ENCODE assay signal across 8 cellular contexts in genomic region chr1:147243228-147243685, GRCh38. TPM values are rescaled to one million over a fixed set of nuclear protein-coding genes. Genes with fewer than 3 reads are reported as not detected.
DNase-seq lines count a peak whose midpoint lies in the region; ATAC-seq, FAIRE-seq and TF ChIP-seq lines count a peak whose summit lies in the region.

No MANE protein-coding gene starts in this region.

- RAD21 ChIA-PET in GM12878 (lab: Charles Lee; ENCODE audit: unreplicated experiment), result interaction anchor here (0.8 to 3.1 kb wide), 6 partner anchors 10 to 74 kb away, joined by 4 to 11 read pairs (median 6); partner anchors contain the start of genes FMO5 and PRKAB2

- H3K9ac ChIP-seq in GM12878 (ENCODE audit: control insufficient read depth, insufficient read depth, low read length) (peak overlapping the region; percentile 80), smooth muscle cell (ENCODE audit: low read depth) (peak overlapping the region; percentile 90)

- BruUV-seq in GM12878 (replicated peaks; lab: Mats Ljungman, UMichigan), result no TSS peak

- TF ChIP-seq EP300 in GM12878 (IDR thresholded peaks at IDR 0.05; ENCODE audit: borderline replicate concordance in 1 of 2, control insufficient read depth in 1 of 2, low read depth in 2 of 2, low read length in 2 of 2), result 0 out of 4 replicates have a peak, but pooled peaks have one; percentile 2 to 26

- SMC1A ChIA-PET in GM12878 (lab: Charles Lee; ENCODE audit: uncharacterized antibody, unreplicated experiment), result interaction anchor here (0.7 to 2.6 kb wide), 6 partner anchors 11 to 159 kb away, joined by 3 to 12 read pairs (median 4); no protein-coding TSS in a partner anchor

- WGBS in GM12878 (ENCODE audit: insufficient coverage, insufficient replicate concordance, low lambda C conversion rate, missing lambda C conversion rate), result 1% methylated on average over 30 of the region's 30 CpGs
- WGBS in smooth muscle cell (ENCODE audit: low lambda C conversion rate), result 2% methylated on average over 30 of the region's 30 CpGs

- peaks cover 53% of the 10 kb centered on the region for H3K79me2 ChIP-seq in GM12878 (ENCODE audit: control insufficient read depth, insufficient read depth, low read length)
- peaks cover 49% of the 10 kb centered on the region for H3K79me2 ChIP-seq in smooth muscle cell (ENCODE audit: low read depth)

- H3K4me3 ChIP-seq in GM12878 (peak overlapping the region; percentile 76), iPS-18c (ENCODE audit: insufficient read depth, low read depth, low read length) (peak overlapping the region; percentile 96), smooth muscle cell (peak overlapping the region; percentile 94)

- H3K27me3 ChIP-seq in GM12878 (replicated peaks in 1 of 2; ENCODE audit: control insufficient read depth in 2 of 2, insufficient read depth in 2 of 2, low read length in 1 of 2) (no peaks in the 10 kb centered on the region), smooth muscle cell (ENCODE audit: low read depth) (no peaks in the 10 kb centered on the region)

- CTCF ChIA-PET in GM12878 (lab: Yijun Ruan, JAX), result interaction anchor here (0.6 to 3.9 kb wide), 11 partner anchors 9 to 603 kb away, joined by 3 to 54 read pairs (median 4); partner anchors contain the start of gene PRKAB2

- H2AFZ ChIP-seq in GM12878 (ENCODE audit: control insufficient read depth, low read depth, low read length) (peak overlapping the region; percentile 86), smooth muscle cell (ENCODE audit: low read depth) (peak overlapping the region; percentile 97)

- H3K4me2 ChIP-seq in GM12878 (ENCODE audit: control insufficient read depth, insufficient read depth), result peak overlapping the region; percentile 75
- H3K4me2 ChIP-seq in smooth muscle cell, result peak overlapping the region; percentile 90

- H4K20me1 ChIP-seq in GM12878 (ENCODE audit: control insufficient read depth, insufficient read depth), result no peaks in the 10 kb centered on the region
- H4K20me1 ChIP-seq in smooth muscle cell (ENCODE audit: low read depth), result peaks cover 37% of the 10 kb centered on the region

- in situ Hi-C loops in GM12878 (cut with MboI), result no loop called here

- H3K36me3 ChIP-seq in GM12878 (ENCODE audit: control insufficient read depth in 2 of 2, insufficient read depth in 2 of 2, low read length in 1 of 2) (no peaks in the 10 kb centered on the region), smooth muscle cell (ENCODE audit: low read depth) (no peaks in the 10 kb centered on the region)

- H3F3A ChIP-seq in smooth muscle cell (ENCODE audit: low read depth), result no peaks in the 10 kb centered on the region

- no peak for TF ChIP-seq CTCF in GM12878 (IDR thresholded peaks at IDR 0.05 in 2 of 3, conservative IDR thresholded peaks at IDR 0.05 in 1 of 3; ENCODE audit: control insufficient read depth in 2 of 3, extremely low read depth in 1 of 3, insufficient read depth in 1 of 3, low read depth in 3 of 3, low read length in 3 of 3)
- no peak for TF ChIP-seq CTCF in smooth muscle cell (IDR thresholded peaks at IDR 0.05; ENCODE audit: borderline replicate concordance, insufficient read depth, poor library complexity, severe bottlenecking)

- DNase-seq in activated effector memory CD4-positive, alpha-beta T cell treated with anti-CD3 and anti-CD28 coated beads, Interleukin-2, amount 50 U/mL, for 16 hours, result peak; percentile 75
- DNase-seq in activated effector memory CD4-positive, alpha-beta T cell treated with Interleukin-2 at 50 U/mL for 16 hours, result no peak
- DNase-seq in NCI-H748 treated with DMSO at 0.1 percent for 48 hours (lab: John Stamatoyannopoulos, UW) (peak; percentile 63), GM12878 (ENCODE audit: low read depth, low spot score) (no peak), smooth muscle cell (lab: John Stamatoyannopoulos, UW; ENCODE audit: unreplicated experiment) (no peak), SHP77 treated with DMSO at 0.1 percent for 48 hours (lab: John Stamatoyannopoulos, UW) (no peak)

- no peaks in the 10 kb centered on the region for H3K9me3 ChIP-seq in GM12878 (replicated peaks; ENCODE audit: control insufficient read depth, insufficient read depth, low read length)
- no peaks in the 10 kb centered on the region for H3K9me3 ChIP-seq in iPS-18c (ENCODE audit: control insufficient read depth, insufficient read depth, low read length)
- no peaks in the 10 kb centered on the region for H3K9me3 ChIP-seq in smooth muscle cell (replicated peaks; ENCODE audit: low read depth)

- no peak for TF ChIP-seq POLR2A in GM12878 (IDR thresholded peaks at IDR 0.05; ENCODE audit: low read depth, low read length)

- H3K27ac ChIP-seq in GM12878 (ENCODE audit: control insufficient read depth, insufficient read depth) (peak overlapping the region; percentile 70), smooth muscle cell (ENCODE audit: low read depth) (peak overlapping the region; percentile 73)

- H3K4me1 ChIP-seq in GM12878 (ENCODE audit: control insufficient read depth, insufficient read depth, low read length), result peaks cover 17% of the 10 kb centered on the region
- H3K4me1 ChIP-seq in smooth muscle cell (ENCODE audit: low read depth), result peaks cover 17% of the 10 kb centered on the region

- TF ChIP-seq RAD21 in GM12878 (IDR thresholded peaks at IDR 0.05; ENCODE audit: insufficient read depth, low read depth, low read length), result no peak

- no peak for FAIRE-seq in GM12878 (lab: Jason Lieb, UNC)

- intact Hi-C loops in GM12878 (cut with micrococcal nuclease; ENCODE audit: unreplicated experiment), result loop anchor here (2.0 kb wide), 1 partner anchor 158 kb away; no protein-coding TSS in a partner anchor

- ATAC-seq in HG02870 (IDR thresholded peaks at IDR 0.05; ENCODE audit: unreplicated experiment) (peak; percentile 9), GM12878 (peak; percentile 32)

- POLR2A ChIA-PET in GM12878 (lab: Charles Lee), result interaction anchor here (1.2 to 1.6 kb wide), 2 partner anchors 74 to 158 kb away, joined by 3 to 4 read pairs; no protein-coding TSS in a partner anchor

TF ChIP-seq in GM12878, 131 proteins besides CTCF, POLR2A, EP300 and RAD21 (continues in another document):
- 0 out of 4 replicates have a peak, but pooled peaks of 1 of the 2 experiments have one; percentile 17 for TF ChIP-seq IKZF2 (IDR thresholded peaks at IDR 0.05)
- TF ChIP-seq TARDBP (IDR thresholded peaks at IDR 0.05; ENCODE audit: borderline replicate concordance), result no peak
- TF ChIP-seq RFX5 (IDR thresholded peaks at IDR 0.05; ENCODE audit: low read depth, low read length), result no peak
- 0 out of 2 replicates have a peak, but pooled peaks have one; percentile 9 for TF ChIP-seq ASH2L (IDR thresholded peaks at IDR 0.05; ENCODE audit: borderline replicate concordance, low read depth)
- TF ChIP-seq MLLT1 (IDR thresholded peaks at IDR 0.05), result 0 out of 2 replicates have a peak, but pooled peaks have one; percentile 43

RNA-seq across cellular contexts. Expression of gene CHD1L, which starts 0.8 kb away (rescaled TPM):
- total RNA-seq in GM12878 (2013; cell fraction: nucleolus; rRNA removed), result 37.1 and 43.8 TPM in 2 replicates
- total RNA-seq in GM12878 (2014; rRNA removed) (39.3 and 42.1 TPM in 2 replicates), GM12878 (2014; rRNA removed; fragmentation: Illumina TruSeq; extraction: Trizol) (47.4 and 48.1 TPM in 2 replicates), GM12878 (2021) (45.7 and 54.2 TPM in 2 replicates), smooth muscle cell (32.7 and 37.6 TPM in 2 replicates)
- polyA plus RNA-seq in GM12878 (2011; ENCODE audit: low read depth), result 19.4 TPM
- polyA plus RNA-seq in GM12878 (2011; rRNA removed) (44.1 and 65.4 TPM in 2 replicates), GM12878 (2014; fragmentation: Illumina TruSeq; extraction: Trizol) (46.1 and 59.1 TPM in 2 replicates), GM12878 (2014; fragmentation: Nextera tagmentation; extraction: Ambion mirVana) (10 to 100 TPM; 21.2 to 33.0 TPM), GM12878 (2014; rRNA removed) (35.2 and 43.2 TPM in 2 replicates), GM12878 (2016; fragmentation: Nextera tagmentation; extraction: Ambion mirVana) (10 to 100 TPM; 44.8 to 50.8 TPM), smooth muscle cell (25.0 and 27.1 TPM in 2 replicates)
- polyA plus RNA-seq in GM12878 (2011; cell fraction: cytosol; rRNA removed), result 21.6 and 23.3 TPM in 2 replicates
- polyA plus RNA-seq in GM12878 (2011; cell fraction: nucleus; rRNA removed), result 43.5 and 43.6 TPM in 2 replicates
- 22.1 and 27.6 TPM in 2 replicates for polyA plus RNA-seq in GM12878 (2012)
- 27.6 and 28.6 TPM in 2 replicates for polyA minus RNA-seq in GM12878 (2011; rRNA and poly(A)+ RNA removed)
- 8.4 and 10.8 TPM in 2 replicates for polyA minus RNA-seq in GM12878 (2011; cell fraction: cytosol; rRNA and poly(A)+ RNA removed)
- 15.4 and 18.2 TPM in 2 replicates for polyA minus RNA-seq in GM12878 (2011; cell fraction: nucleus; rRNA and poly(A)+ RNA removed)

RNA-seq across cellular contexts. Expression of gene FMO5, which starts 18.1 kb away (rescaled TPM):
- 0.37 and 0.52 TPM in 2 replicates for total RNA-seq in GM12878 (2013; cell fraction: nucleolus; rRNA removed)
- total RNA-seq in GM12878 (2014; rRNA removed), result 0.28 and 0.33 TPM in 2 replicates
- total RNA-seq in GM12878 (2014; rRNA removed; fragmentation: Illumina TruSeq; extraction: Trizol), result 0.18 and 0.22 TPM in 2 replicates
- 0.10 and 0.24 TPM in 2 replicates for total RNA-seq in GM12878 (2021)
- polyA plus RNA-seq in GM12878 (2011; ENCODE audit: low read depth), result 0.41 TPM
- 0.07 and 0.17 TPM in 2 replicates for polyA plus RNA-seq in GM12878 (2011; rRNA removed)
- polyA plus RNA-seq in GM12878 (2011; cell fraction: cytosol; rRNA removed), result 0.07 and 0.13 TPM in 2 replicates
- 0.12 TPM in 1 of 2 replicates, not detected in the other for polyA plus RNA-seq in GM12878 (2011; cell fraction: nucleus; rRNA removed)
- 0.30 and 0.46 TPM in 2 replicates for polyA plus RNA-seq in GM12878 (2012)
- polyA plus RNA-seq in GM12878 (2014; fragmentation: Illumina TruSeq; extraction: Trizol), result 0.16 and 1.1 TPM in 2 replicates
- polyA plus RNA-seq in GM12878 (2014; fragmentation: Nextera tagmentation; extraction: Ambion mirVana), result under 1 TPM; 0.05 to 0.24 TPM
- polyA plus RNA-seq in GM12878 (2014; rRNA removed), result 0.03 and 0.09 TPM in 2 replicates
- under 1 TPM; 0.51 to 0.58 TPM for polyA plus RNA-seq in GM12878 (2016; fragmentation: Nextera tagmentation; extraction: Ambion mirVana)
- not detected in 2 replicates for polyA minus RNA-seq in GM12878 (2011; rRNA and poly(A)+ RNA removed)
- not detected in 2 replicates for polyA minus RNA-seq in GM12878 (2011; cell fraction: cytosol; rRNA and poly(A)+ RNA removed)
- polyA minus RNA-seq in GM12878 (2011; cell fraction: nucleus; rRNA and poly(A)+ RNA removed), result 0.19 TPM in 1 of 2 replicates, not detected in the other
- 1.3 and 1.9 TPM in 2 replicates for total RNA-seq in smooth muscle cell
- 0.43 and 0.49 TPM in 2 replicates for polyA plus RNA-seq in smooth muscle cell

Comparison
In these comparisons a context has a peak if more than half of its experiments do, and no peak if none do; other contexts are left out.
1. DNase-seq: peak in activated effector memory CD4-positive, alpha-beta T cell treated with anti-CD3 and anti-CD28 coated beads, Interleukin-2, amount 50 U/mL, for 16 hours (single experiment) and NCI-H748 treated with DMSO at 0.1 percent for 48 hours (single experiment); none in activated effector memory CD4-positive, alpha-beta T cell treated with Interleukin-2 at 50 U/mL for 16 hours (single experiment), GM12878 (single experiment), smooth muscle cell (single experiment) and SHP77 treated with DMSO at 0.1 percent for 48 hours (single experiment).
2. Peak in every context shown above with its lines, with median percentiles within 50 percentile points of each other: H3K4me3 ChIP-seq.